In genomic region chr18:59861009-59861408, GRCh38 we compare ENCODE assay signal across 28 cellular contexts. TPM values are rescaled to one million over a fixed set of nuclear protein-coding genes. Genes with fewer than 3 reads are reported as not detected.
A peak's percentile ranks its signal among the peaks of the same experiment; 100 is the strongest.
DNase-seq lines count a peak whose midpoint lies in the region; ATAC-seq, FAIRE-seq and TF ChIP-seq lines count a peak whose summit lies in the region.
"Had no signal": no experiment of that assay in that cellular context is flagged by ENCODE, and none has a peak within 500 bp of the region (broad histone marks: within the 10 kb centered on the region; RNA-seq: fewer than 3 reads in every experiment).

No MANE protein-coding gene starts in this region.

- H3K27me3 ChIP-seq in astrocyte (ENCODE audit: insufficient read depth, low read length) = no peaks in the 10 kb centered on the region
- H3K27me3 ChIP-seq: left lung, pancreas had no signal

- H3K4me1 Mint-ChIP-seq in astrocyte (ENCODE audit: low read depth, unreplicated experiment) = peaks cover 8% of the 10 kb centered on the region
- H3K4me1 Mint-ChIP-seq in activated CD4-positive, alpha-beta T cell treated with anti-CD3 and anti-CD28 coated beads, Interleukin-2, amount 10 ng/mL, durations not matched to agents 7 days and 5 days = no peaks in the 10 kb centered on the region

- no peak for ATAC-seq in HG03025 (IDR thresholded peaks at IDR 0.05; ENCODE audit: low FRiP score, unreplicated experiment)
- ATAC-seq in GM18867 (IDR thresholded peaks at IDR 0.05; ENCODE audit: unreplicated experiment) = no peak
- ATAC-seq: A549; activated T-cell treated with anti-CD3 and anti-CD28 coated beads, Interleukin-2, amount 50 U/mL, for 72 hours; HepG2; left lung; pancreas had no signal

- H3K36me3 Mint-ChIP-seq in astrocyte (ENCODE audit: low read depth, unreplicated experiment) = no peaks in the 10 kb centered on the region
- H3K36me3 Mint-ChIP-seq in activated CD4-positive, alpha-beta T cell treated with anti-CD3 and anti-CD28 coated beads, Interleukin-2, amount 10 ng/mL, durations not matched to agents 7 days and 5 days (ENCODE audit: low read depth) = no peaks in the 10 kb centered on the region

- H3K4me1 ChIP-seq in astrocyte (ENCODE audit: insufficient read depth, low read length) = peaks cover 2% of the 10 kb centered on the region
- H3K4me1 ChIP-seq: esophagus muscularis mucosa, left lung, pancreas had no signal

- no peak overlapping the region for H3K4me3 Mint-ChIP-seq in astrocyte (ENCODE audit: unreplicated experiment)
- H3K4me3 Mint-ChIP-seq in activated CD4-positive, alpha-beta T cell treated with anti-CD3 and anti-CD28 coated beads, Interleukin-2, amount 10 ng/mL, durations not matched to agents 7 days and 5 days = no peak overlapping the region
- H3K4me3 Mint-ChIP-seq: activated T-cell treated with anti-CD3 and anti-CD28 coated beads, Interleukin-2, amount 50 U/mL, for 72 hours; CD4-positive, alpha-beta T cell; dendritic cell treated with granulocyte-macrophage colony-stimulating factor and Interleukin-4, amounts not matched to agents 40 ng/mL and 50 ng/mL, for 4 days; neural crest cell had no signal

- no peak overlapping the region for H3K27ac ChIP-seq in astrocyte (ENCODE audit: low read depth, low read length)
- H3K27ac ChIP-seq: A549, esophagus muscularis mucosa, left lung, pancreas had no signal

- no peak for FAIRE-seq in astrocyte (lab: Jason Lieb, UNC)
- FAIRE-seq: A549, GM19239, HepG2, islet of Langerhans, pancreas had no signal

- H3K79me2 ChIP-seq in astrocyte (ENCODE audit: insufficient read depth, low read length) = no peaks in the 10 kb centered on the region

- no peaks in the 10 kb centered on the region for H3K9me3 Mint-ChIP-seq in astrocyte (ENCODE audit: unreplicated experiment)
- no peaks in the 10 kb centered on the region for H3K9me3 Mint-ChIP-seq in activated CD4-positive, alpha-beta T cell treated with anti-CD3 and anti-CD28 coated beads, Interleukin-2, amount 10 ng/mL, durations not matched to agents 7 days and 5 days
- H3K9me3 Mint-ChIP-seq: activated T-cell treated with anti-CD3 and anti-CD28 coated beads, Interleukin-2, amount 50 U/mL, for 72 hours; CD4-positive, alpha-beta T cell; dendritic cell treated with granulocyte-macrophage colony-stimulating factor and Interleukin-4, amounts not matched to agents 40 ng/mL and 50 ng/mL, for 4 days; neural crest cell had no signal

- H4K20me1 ChIP-seq in astrocyte (ENCODE audit: insufficient read depth, low read length) = no peaks in the 10 kb centered on the region

- H3K4me3 ChIP-seq in astrocyte (ENCODE audit: insufficient read depth, low read depth, low read length) = no peak overlapping the region
- H3K4me3 ChIP-seq in fibroblast of villous mesenchyme (ENCODE audit: low read depth, low read length) = no peak overlapping the region
- H3K4me3 ChIP-seq: A549, esophagus muscularis mucosa, left lung, pancreas had no signal

- H3K27ac Mint-ChIP-seq in astrocyte (ENCODE audit: unreplicated experiment) = no peak overlapping the region
- H3K27ac Mint-ChIP-seq in activated CD4-positive, alpha-beta T cell treated with anti-CD3 and anti-CD28 coated beads, Interleukin-2, amount 10 ng/mL, durations not matched to agents 7 days and 5 days = no peak overlapping the region
- H3K27ac Mint-ChIP-seq: activated T-cell treated with anti-CD3 and anti-CD28 coated beads, Interleukin-2, amount 50 U/mL, for 72 hours; CD4-positive, alpha-beta T cell; dendritic cell treated with granulocyte-macrophage colony-stimulating factor and Interleukin-4, amounts not matched to agents 40 ng/mL and 50 ng/mL, for 4 days had no signal

- CTCF ChIA-PET in activated CD4-positive, alpha-beta T cell treated with anti-CD3 and anti-CD28 coated beads, Interleukin-2, amount 10 ng/mL, durations not matched to agents 7 days and 5 days (lab: Charles Lee) = interaction anchor here (0.6 kb wide), 1 partner anchor 1234 kb away, joined by 3 read pairs; no protein-coding TSS in a partner anchor

- H3K27me3 Mint-ChIP-seq in astrocyte (ENCODE audit: low read depth, unreplicated experiment) = no peaks in the 10 kb centered on the region
- no peaks in the 10 kb centered on the region for H3K27me3 Mint-ChIP-seq in activated CD4-positive, alpha-beta T cell treated with anti-CD3 and anti-CD28 coated beads, Interleukin-2, amount 10 ng/mL, durations not matched to agents 7 days and 5 days
- H3K27me3 Mint-ChIP-seq: CD4-positive, alpha-beta T cell had no signal

- H3K36me3 ChIP-seq in astrocyte (ENCODE audit: insufficient read depth, low read length) = no peaks in the 10 kb centered on the region
- H3K36me3 ChIP-seq: esophagus muscularis mucosa, left lung, pancreas had no signal

- POLR2A ChIA-PET in activated CD4-positive, alpha-beta T cell treated with anti-CD3 and anti-CD28 coated beads, Interleukin-2, amount 10 ng/mL, durations not matched to agents 7 days and 5 days (lab: Charles Lee) = no interaction called here

- DNase-seq in AG20443 (ENCODE audit: low spot score) (peak; percentile 34), LHCN-M2 (ENCODE audit: low read depth) (peak; percentile 76), astrocyte (ENCODE audit: low read depth) (peak; percentile 64), fibroblast of villous mesenchyme (ENCODE audit: low read depth) (peak; percentile 29), 8988T (no peak)
- no peak for DNase-seq in activated CD4-positive, alpha-beta T cell treated with anti-CD3 and anti-CD28 coated beads, Interleukin-2, amount 10 ng/mL, durations not matched to agents 7 days and 5 days
- DNase-seq: activated CD4-positive, alpha-beta T cell treated with anti-CD3 and anti-CD28 coated beads, Interleukin-2, amount 50 U/mL, for 4 hours; activated T-cell treated with anti-CD3 and anti-CD28 coated beads, Interleukin-2, amount 50 U/mL, for 72 hours; CD4-positive, alpha-beta T cell; central memory CD4-positive, alpha-beta T cell; DND-41; H7; Kasumi-1; left lung; mesendoderm; NCI-H1048; NCI-H446 treated with DMSO at 0.1 percent for 48 hours; pancreas; stimulated activated naive CD4-positive, alpha-beta T cell had no signal

- TF ChIP-seq CTCF in astrocyte (IDR thresholded peaks at IDR 0.05; ENCODE audit: insufficient read depth, low read depth, low read length) (no peak), fibroblast of villous mesenchyme (IDR thresholded peaks at IDR 0.05; ENCODE audit: insufficient read depth, low read depth, low read length) (no peak)

- H3K9me3 ChIP-seq in astrocyte (ENCODE audit: insufficient read depth, low read depth, low read length) = no peaks in the 10 kb centered on the region
- H3K9me3 ChIP-seq: A549, esophagus muscularis mucosa, left lung, pancreas had no signal

- H3K4me2 ChIP-seq in astrocyte (ENCODE audit: low read length) = no peak overlapping the region
- H3K4me2 ChIP-seq: A549 had no signal

- H3K9ac ChIP-seq in astrocyte (ENCODE audit: low read length) = no peak overlapping the region

- no peak overlapping the region for H2AFZ ChIP-seq in astrocyte (ENCODE audit: low read depth, low read length)

RNA-seq across cellular contexts. Expression of gene PMAIP1, which starts 38.8 kb away (rescaled TPM):
- total RNA-seq in LHCN-M2 (2014; rRNA removed) (15.7 and 20.3 TPM in 2 replicates), astrocyte (91.0 and 98.1 TPM in 2 replicates), fibroblast of villous mesenchyme (25.4 and 25.5 TPM in 2 replicates)
- polyA plus RNA-seq in LHCN-M2 (2012) = 2.2 TPM
- total RNA-seq in activated CD4-positive, alpha-beta T cell treated with anti-CD3 and anti-CD28 coated beads, Interleukin-2, amount 10 ng/mL, durations not matched to agents 7 days and 5 days = 10 to 100 TPM; 14.8 to 19.1 TPM

Comparison
In these comparisons a context has a peak if more than half of its experiments do, and no peak if none do; other contexts are left out.
1. DNase-seq: peak in AG20443 (single experiment), LHCN-M2 (single experiment), astrocyte (single experiment) and fibroblast of villous mesenchyme (single experiment); none in 8988T (single experiment) and activated CD4-positive, alpha-beta T cell treated with anti-CD3 and anti-CD28 coated beads, Interleukin-2, amount 10 ng/mL, durations not matched to agents 7 days and 5 days (single experiment).